Comparison of ENCODE assay signal across 8 cellular contexts in the genomic region with DNA sequence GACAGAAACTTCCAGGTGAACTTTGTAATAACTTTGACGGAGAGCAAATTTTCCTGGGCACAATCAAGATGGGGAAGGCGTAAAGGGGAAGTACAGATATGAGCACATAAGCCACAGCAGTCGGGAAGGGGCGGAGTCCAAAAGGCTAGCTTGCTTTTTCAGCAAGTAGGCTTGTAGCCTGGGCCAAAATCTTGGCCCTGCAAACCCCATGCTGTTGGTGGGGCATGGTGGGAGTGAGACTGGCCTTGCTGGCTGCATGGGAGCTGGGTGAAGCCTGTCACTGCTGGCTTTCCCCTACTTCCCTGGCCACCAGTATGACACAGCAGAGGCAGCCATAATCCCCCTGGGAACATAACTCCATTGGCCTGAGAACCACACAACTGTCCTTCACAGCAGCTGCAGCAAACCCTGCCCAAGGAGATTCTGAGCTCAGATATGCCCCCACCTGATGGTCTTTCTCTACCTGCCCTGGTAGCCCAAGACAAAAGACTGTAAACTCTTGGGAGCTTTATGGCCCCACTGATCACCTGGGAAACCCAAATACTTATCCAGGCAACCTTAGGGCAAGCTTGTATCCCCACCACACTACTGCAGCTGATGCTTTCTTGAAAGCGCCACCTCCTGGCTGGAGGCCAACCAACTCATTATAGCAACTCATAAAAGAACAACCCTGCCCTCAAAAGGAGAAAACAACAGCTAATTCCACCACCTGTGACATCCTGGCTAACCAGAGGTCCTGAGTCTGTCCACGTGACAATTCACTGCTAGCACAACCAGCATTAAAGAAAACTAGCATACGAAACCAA. TPM values are rescaled to one million over a fixed set of nuclear protein-coding genes. Genes with fewer than 3 reads are reported as not detected.
DNase-seq lines count a peak whose midpoint lies in the region; ATAC-seq and TF ChIP-seq lines count a peak whose summit lies in the region.

No MANE protein-coding gene starts in this region.

- DNase-seq in Daoy (ENCODE audit: low read depth) (peak; percentile 7), NOMO-1 treated with dmso at 0.1 percent for 144 hours (lab: John Stamatoyannopoulos, UW; ENCODE audit: unreplicated experiment) (peak; percentile 86), Right ventricle myocardium superior (peak; percentile 75), suprapubic skin (ENCODE audit: low spot score in 2 of 2) (no peak), islet precursor cell (no peak), foreskin fibroblast (no peak), NCI-H146 treated with DMSO at 0.1 percent for 48 hours (lab: John Stamatoyannopoulos, UW; ENCODE audit: unreplicated experiment) (no peak)

- H3K27me3 ChIP-seq in suprapubic skin: no peaks in the 10 kb centered on the region

- peaks cover 48% of the 10 kb centered on the region for H3K36me3 ChIP-seq in suprapubic skin

- TF ChIP-seq EP300 in suprapubic skin (IDR thresholded peaks at IDR 0.05): no peak

- peak overlapping the region; percentile 48 for H3K27ac ChIP-seq in suprapubic skin

- intact Hi-C loops in Right ventricle myocardium superior (cut with DNase I): no loop called here

- ATAC-seq in GM21515 (IDR thresholded peaks at IDR 0.05; ENCODE audit: unreplicated experiment) (peak; percentile 83), Right ventricle myocardium superior (ENCODE audit: poor library complexity) (peak; percentile 65)

- no peaks in the 10 kb centered on the region for H3K4me1 ChIP-seq in suprapubic skin

- no peak for TF ChIP-seq POLR2A in suprapubic skin (IDR thresholded peaks at IDR 0.05)

- WGBS in suprapubic skin: 94% methylated on average over 7 of the region's 7 CpGs

- no peaks in the 10 kb centered on the region for H3K9me3 ChIP-seq in suprapubic skin

- no peak for TF ChIP-seq CTCF in suprapubic skin (IDR thresholded peaks at IDR 0.05)
- no peak for TF ChIP-seq CTCF in foreskin fibroblast (IDR thresholded peaks at IDR 0.05; ENCODE audit: low read depth, low read length)

- H3K4me3 ChIP-seq in suprapubic skin (no peak overlapping the region), foreskin fibroblast (ENCODE audit: low read depth in 1 of 2, low read length in 2 of 2) (no peak overlapping the region)

RNA-seq across cellular contexts. Expression of gene DCTN4, which starts 24.0 kb away (rescaled TPM):
- 43.2 and 49.3 TPM in 2 replicates for total RNA-seq in Daoy (2014; rRNA removed; shearing (Covaris generic))
- 45.2 TPM for total RNA-seq in Right ventricle myocardium superior
- total RNA-seq in suprapubic skin: 10 to 100 TPM; 64.8 to 91.6 (median 76.3) TPM

RNA-seq across cellular contexts. Expression of gene RBM22, which starts 33.9 kb away (rescaled TPM):
- total RNA-seq in Daoy (2014; rRNA removed; shearing (Covaris generic)): 51.4 and 51.9 TPM in 2 replicates
- total RNA-seq in Right ventricle myocardium superior (26.9 TPM), suprapubic skin (10 to 100 TPM; 30.1 to 63.9 (median 43.8) TPM)

RNA-seq across cellular contexts. Expression of gene SMIM3, which starts 43.8 kb away (rescaled TPM):
- 41.9 and 47.1 TPM in 2 replicates for total RNA-seq in Daoy (2014; rRNA removed; shearing (Covaris generic))
- total RNA-seq in Right ventricle myocardium superior (15.6 TPM), suprapubic skin (10 to 100 TPM in 3 of 4 donors, 1 to 10 TPM in 1; 7.1 to 18.7 (median 14.1) TPM)

Comparison
In these comparisons a context has a peak if more than half of its experiments do, and no peak if none do; other contexts are left out.
1. DNase-seq: peak in Daoy (single experiment), NOMO-1 treated with dmso at 0.1 percent for 144 hours (single experiment) and Right ventricle myocardium superior (single experiment); none in suprapubic skin (0 of 2), islet precursor cell (single experiment), foreskin fibroblast (0 of 2) and NCI-H146 treated with DMSO at 0.1 percent for 48 hours (single experiment).